ENCODE assay signal across 1 cellular context in the genomic region with DNA sequence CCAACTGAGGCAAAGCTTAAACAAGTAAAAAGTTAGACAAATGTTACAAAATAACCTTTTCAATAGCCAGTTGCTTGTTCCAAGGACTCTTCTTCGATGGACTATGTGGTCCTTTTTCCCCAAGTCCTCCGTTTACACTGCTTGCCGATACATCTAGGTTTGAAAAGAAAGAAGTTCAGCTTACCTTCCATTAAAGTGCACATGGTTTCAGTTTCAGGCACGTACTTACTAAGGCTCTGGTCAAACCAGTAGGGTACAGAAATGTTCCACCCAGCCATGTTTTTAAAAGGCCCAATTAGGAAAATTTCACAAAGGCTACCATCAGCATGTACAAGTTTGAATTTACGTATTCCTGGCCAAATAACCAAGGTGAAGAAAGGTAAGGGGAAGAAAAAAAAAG.
TF ChIP-seq lines count a peak whose summit lies in the region.

No MANE protein-coding gene starts in this region.

TF ChIP-seq in K562, 482 proteins besides CTCF, POLR2A, EP300 and RAD21 (continued from another document):
- TF ChIP-seq, protein P1, sequence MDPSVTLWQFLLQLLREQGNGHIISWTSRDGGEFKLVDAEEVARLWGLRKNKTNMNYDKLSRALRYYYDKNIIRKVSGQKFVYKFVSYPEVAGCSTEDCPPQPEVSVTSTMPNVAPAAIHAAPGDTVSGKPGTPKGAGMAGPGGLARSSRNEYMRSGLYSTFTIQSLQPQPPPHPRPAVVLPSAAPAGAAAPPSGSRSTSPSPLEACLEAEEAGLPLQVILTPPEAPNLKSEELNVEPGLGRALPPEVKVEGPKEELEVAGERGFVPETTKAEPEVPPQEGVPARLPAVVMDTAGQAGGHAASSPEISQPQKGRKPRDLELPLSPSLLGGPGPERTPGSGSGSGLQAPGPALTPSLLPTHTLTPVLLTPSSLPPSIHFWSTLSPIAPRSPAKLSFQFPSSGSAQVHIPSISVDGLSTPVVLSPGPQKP (CRISPR knock-in tag; IDR thresholded peaks at IDR 0.05), result no peak
- TF ChIP-seq KAT8 (IDR thresholded peaks at IDR 0.05; ENCODE audit: low read depth) (no peak), ZNF133 (CRISPR knock-in tag; IDR thresholded peaks at IDR 0.05) (no peak), RUNX1 (IDR thresholded peaks at IDR 0.05; ENCODE audit: low read depth) (no peak), ZNF431 (CRISPR knock-in tag; IDR thresholded peaks at IDR 0.05) (no peak), TCF7 (IDR thresholded peaks at IDR 0.05; ENCODE audit: borderline replicate concordance) (no peak), RBFOX2 (IDR thresholded peaks at IDR 0.05; ENCODE audit: low read depth, low read length) (peak; percentile 66), NCOA6 (IDR thresholded peaks at IDR 0.05) (no peak), U2AF1 (optimal IDR thresholded peaks at IDR 0.05; ENCODE audit: low read depth, low read length) (peak; percentile 62), ERF (CRISPR knock-in tag; IDR thresholded peaks at IDR 0.05) (no peak), ZNF764 (CRISPR knock-in tag; IDR thresholded peaks at IDR 0.05; ENCODE audit: low read depth) (no peak), FOXJ2 (tag; IDR thresholded peaks at IDR 0.05) (no peak), SIN3A (IDR thresholded peaks at IDR 0.05; ENCODE audit: borderline replicate concordance in 2 of 2, control insufficient read depth in 1 of 2, low read depth in 2 of 2, low read length in 2 of 2) (peak in 1 of 2 experiments; percentile 78; a peak in 1 of 4 replicates), SUPT5H (IDR thresholded peaks at IDR 0.05) (no peak; the same call in 1 of the 2 replicates), RBM15 (IDR thresholded peaks at IDR 0.05; ENCODE audit: insufficient read depth, low read length) (no peak), NEUROD1 (IDR thresholded peaks at IDR 0.05; ENCODE audit: borderline replicate concordance, low read depth, low read length, partially characterized antibody) (no peak), CBX2 (IDR thresholded peaks at IDR 0.05; ENCODE audit: insufficient read depth, low read length, poor library complexity, severe bottlenecking) (no peak), HNRNPH1 (optimal IDR thresholded peaks at IDR 0.05; ENCODE audit: low read depth, low read length) (no peak), JUNB (CRISPR knock-in tag; conservative IDR thresholded peaks at IDR 0.05) (no peak), PML (IDR thresholded peaks at IDR 0.05; ENCODE audit: low read length) (no peak; the same call in none of the 2 replicates), CBX3 (IDR thresholded peaks at IDR 0.05; ENCODE audit: borderline replicate concordance in 1 of 2, low read length in 2 of 2) (no peak), RBBP5 (IDR thresholded peaks at IDR 0.05; ENCODE audit: borderline replicate concordance, insufficient read depth, low read length, poor library complexity, severe bottlenecking) (no peak), TARDBP (IDR thresholded peaks at IDR 0.05) (no peak), RBM34 (IDR thresholded peaks at IDR 0.05; ENCODE audit: borderline replicate concordance, insufficient read depth, low read length) (no peak), POLR2H (tag; IDR thresholded peaks at IDR 0.05; ENCODE audit: low read depth) (peak; percentile 29; the same call in 1 of the 2 replicates), DDX20 (tag; IDR thresholded peaks at IDR 0.05; ENCODE audit: low read depth) (no peak), ZNF717 (CRISPR knock-in tag; IDR thresholded peaks at IDR 0.05) (no peak), POLR2AphosphoS5 (IDR thresholded peaks at IDR 0.05; ENCODE audit: control insufficient read depth, insufficient read depth, low read depth, low read length) (no peak), HMGN3 (IDR thresholded peaks at IDR 0.05; ENCODE audit: borderline replicate concordance, extremely low read depth, insufficient read length, low read depth, low read length) (no peak), KAT7 (CRISPR knock-in tag; IDR thresholded peaks at IDR 0.05; ENCODE audit: borderline replicate concordance) (0 out of 2 replicates have a peak, but pooled peaks have one; percentile 63), POLR2B (IDR thresholded peaks at IDR 0.05; ENCODE audit: low read depth, partially characterized antibody) (peak; percentile 30), DIDO1 (tag; IDR thresholded peaks at IDR 0.05; ENCODE audit: low read depth) (no peak), HNRNPL (IDR thresholded peaks at IDR 0.05; ENCODE audit: low read depth, low read length) (0 out of 2 replicates have a peak, but pooled peaks have one; percentile 21), DNMT1 (IDR thresholded peaks at IDR 0.05) (no peak), NELFE (IDR thresholded peaks at IDR 0.05; ENCODE audit: insufficient read depth, insufficient read length) (no peak), CBFA2T3 (IDR thresholded peaks at IDR 0.05) (no peak)
- TF ChIP-seq, protein P2, sequence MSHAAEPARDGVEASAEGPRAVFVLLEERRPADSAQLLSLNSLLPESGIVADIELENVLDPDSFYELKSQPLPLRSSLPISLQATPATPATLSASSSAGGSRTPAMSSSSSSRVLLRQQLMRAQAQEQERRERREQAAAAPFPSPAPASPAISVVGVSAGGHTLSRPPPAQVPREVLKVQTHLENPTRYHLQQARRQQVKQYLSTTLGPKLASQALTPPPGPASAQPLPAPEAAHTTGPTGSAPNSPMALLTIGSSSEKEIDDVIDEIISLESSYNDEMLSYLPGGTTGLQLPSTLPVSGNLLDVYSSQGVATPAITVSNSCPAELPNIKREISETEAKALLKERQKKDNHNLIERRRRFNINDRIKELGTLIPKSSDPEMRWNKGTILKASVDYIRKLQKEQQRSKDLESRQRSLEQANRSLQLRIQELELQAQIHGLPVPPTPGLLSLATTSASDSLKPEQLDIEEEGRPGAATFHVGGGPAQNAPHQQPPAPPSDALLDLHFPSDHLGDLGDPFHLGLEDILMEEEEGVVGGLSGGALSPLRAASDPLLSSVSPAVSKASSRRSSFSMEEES (CRISPR knock-in tag; IDR thresholded peaks at IDR 0.05), result no peak
- TF ChIP-seq, protein P3, sequence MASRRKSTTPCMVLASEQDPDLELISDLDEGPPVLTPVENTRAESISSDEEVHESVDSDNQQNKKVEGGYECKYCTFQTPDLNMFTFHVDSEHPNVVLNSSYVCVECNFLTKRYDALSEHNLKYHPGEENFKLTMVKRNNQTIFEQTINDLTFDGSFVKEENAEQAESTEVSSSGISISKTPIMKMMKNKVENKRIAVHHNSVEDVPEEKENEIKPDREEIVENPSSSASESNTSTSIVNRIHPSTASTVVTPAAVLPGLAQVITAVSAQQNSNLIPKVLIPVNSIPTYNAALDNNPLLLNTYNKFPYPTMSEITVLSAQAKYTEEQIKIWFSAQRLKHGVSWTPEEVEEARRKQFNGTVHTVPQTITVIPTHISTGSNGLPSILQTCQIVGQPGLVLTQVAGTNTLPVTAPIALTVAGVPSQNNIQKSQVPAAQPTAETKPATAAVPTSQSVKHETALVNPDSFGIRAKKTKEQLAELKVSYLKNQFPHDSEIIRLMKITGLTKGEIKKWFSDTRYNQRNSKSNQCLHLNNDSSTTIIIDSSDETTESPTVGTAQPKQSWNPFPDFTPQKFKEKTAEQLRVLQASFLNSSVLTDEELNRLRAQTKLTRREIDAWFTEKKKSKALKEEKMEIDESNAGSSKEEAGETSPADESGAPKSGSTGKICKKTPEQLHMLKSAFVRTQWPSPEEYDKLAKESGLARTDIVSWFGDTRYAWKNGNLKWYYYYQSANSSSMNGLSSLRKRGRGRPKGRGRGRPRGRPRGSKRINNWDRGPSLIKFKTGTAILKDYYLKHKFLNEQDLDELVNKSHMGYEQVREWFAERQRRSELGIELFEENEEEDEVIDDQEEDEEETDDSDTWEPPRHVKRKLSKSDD (conservative IDR thresholded peaks at IDR 0.05; ENCODE audit: low read length), result no peak
- TF ChIP-seq, protein P4, sequence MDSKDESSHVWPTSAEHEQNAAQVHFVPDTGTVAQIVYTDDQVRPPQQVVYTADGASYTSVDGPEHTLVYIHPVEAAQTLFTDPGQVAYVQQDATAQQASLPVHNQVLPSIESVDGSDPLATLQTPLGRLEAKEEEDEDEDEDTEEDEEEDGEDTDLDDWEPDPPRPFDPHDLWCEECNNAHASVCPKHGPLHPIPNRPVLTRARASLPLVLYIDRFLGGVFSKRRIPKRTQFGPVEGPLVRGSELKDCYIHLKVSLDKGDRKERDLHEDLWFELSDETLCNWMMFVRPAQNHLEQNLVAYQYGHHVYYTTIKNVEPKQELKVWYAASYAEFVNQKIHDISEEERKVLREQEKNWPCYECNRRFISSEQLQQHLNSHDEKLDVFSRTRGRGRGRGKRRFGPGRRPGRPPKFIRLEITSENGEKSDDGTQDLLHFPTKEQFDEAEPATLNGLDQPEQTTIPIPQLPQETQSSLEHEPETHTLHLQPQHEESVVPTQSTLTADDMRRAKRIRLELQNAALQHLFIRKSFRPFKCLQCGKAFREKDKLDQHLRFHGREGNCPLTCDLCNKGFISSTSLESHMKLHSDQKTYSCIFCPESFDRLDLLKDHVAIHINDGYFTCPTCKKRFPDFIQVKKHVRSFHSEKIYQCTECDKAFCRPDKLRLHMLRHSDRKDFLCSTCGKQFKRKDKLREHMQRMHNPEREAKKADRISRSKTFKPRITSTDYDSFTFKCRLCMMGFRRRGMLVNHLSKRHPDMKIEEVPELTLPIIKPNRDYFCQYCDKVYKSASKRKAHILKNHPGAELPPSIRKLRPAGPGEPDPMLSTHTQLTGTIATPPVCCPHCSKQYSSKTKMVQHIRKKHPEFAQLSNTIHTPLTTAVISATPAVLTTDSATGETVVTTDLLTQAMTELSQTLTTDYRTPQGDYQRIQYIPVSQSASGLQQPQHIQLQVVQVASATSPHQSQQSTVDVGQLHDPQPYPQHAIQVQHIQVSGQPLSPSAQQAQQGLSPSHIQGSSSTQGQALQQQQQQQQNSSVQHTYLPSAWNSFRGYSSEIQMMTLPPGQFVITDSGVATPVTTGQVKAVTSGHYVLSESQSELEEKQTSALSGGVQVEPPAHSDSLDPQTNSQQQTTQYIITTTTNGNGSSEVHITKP (IDR thresholded peaks at IDR 0.05; ENCODE audit: partially characterized antibody), result no peak
- TF ChIP-seq, protein P5, sequence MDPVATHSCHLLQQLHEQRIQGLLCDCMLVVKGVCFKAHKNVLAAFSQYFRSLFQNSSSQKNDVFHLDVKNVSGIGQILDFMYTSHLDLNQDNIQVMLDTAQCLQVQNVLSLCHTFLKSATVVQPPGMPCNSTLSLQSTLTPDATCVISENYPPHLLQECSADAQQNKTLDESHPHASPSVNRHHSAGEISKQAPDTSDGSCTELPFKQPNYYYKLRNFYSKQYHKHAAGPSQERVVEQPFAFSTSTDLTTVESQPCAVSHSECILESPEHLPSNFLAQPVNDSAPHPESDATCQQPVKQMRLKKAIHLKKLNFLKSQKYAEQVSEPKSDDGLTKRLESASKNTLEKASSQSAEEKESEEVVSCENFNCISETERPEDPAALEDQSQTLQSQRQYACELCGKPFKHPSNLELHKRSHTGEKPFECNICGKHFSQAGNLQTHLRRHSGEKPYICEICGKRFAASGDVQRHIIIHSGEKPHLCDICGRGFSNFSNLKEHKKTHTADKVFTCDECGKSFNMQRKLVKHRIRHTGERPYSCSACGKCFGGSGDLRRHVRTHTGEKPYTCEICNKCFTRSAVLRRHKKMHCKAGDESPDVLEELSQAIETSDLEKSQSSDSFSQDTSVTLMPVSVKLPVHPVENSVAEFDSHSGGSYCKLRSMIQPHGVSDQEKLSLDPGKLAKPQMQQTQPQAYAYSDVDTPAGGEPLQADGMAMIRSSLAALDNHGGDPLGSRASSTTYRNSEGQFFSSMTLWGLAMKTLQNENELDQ (CRISPR knock-in tag; IDR thresholded peaks at IDR 0.05; ENCODE audit: borderline replicate concordance), result no peak
- TF ChIP-seq, protein P6, sequence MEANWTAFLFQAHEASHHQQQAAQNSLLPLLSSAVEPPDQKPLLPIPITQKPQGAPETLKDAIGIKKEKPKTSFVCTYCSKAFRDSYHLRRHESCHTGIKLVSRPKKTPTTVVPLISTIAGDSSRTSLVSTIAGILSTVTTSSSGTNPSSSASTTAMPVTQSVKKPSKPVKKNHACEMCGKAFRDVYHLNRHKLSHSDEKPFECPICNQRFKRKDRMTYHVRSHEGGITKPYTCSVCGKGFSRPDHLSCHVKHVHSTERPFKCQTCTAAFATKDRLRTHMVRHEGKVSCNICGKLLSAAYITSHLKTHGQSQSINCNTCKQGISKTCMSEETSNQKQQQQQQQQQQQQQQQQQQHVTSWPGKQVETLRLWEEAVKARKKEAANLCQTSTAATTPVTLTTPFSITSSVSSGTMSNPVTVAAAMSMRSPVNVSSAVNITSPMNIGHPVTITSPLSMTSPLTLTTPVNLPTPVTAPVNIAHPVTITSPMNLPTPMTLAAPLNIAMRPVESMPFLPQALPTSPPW (CRISPR knock-in tag; IDR thresholded peaks at IDR 0.05), result no peak
- TF ChIP-seq, protein P7, sequence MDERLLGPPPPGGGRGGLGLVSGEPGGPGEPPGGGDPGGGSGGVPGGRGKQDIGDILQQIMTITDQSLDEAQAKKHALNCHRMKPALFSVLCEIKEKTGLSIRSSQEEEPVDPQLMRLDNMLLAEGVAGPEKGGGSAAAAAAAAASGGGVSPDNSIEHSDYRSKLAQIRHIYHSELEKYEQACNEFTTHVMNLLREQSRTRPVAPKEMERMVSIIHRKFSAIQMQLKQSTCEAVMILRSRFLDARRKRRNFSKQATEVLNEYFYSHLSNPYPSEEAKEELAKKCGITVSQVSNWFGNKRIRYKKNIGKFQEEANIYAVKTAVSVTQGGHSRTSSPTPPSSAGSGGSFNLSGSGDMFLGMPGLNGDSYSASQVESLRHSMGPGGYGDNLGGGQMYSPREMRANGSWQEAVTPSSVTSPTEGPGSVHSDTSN (CRISPR knock-in tag; IDR thresholded peaks at IDR 0.05; ENCODE audit: low read depth), result no peak
- TF ChIP-seq, protein P7 (tag; conservative IDR thresholded peaks at IDR 0.05; ENCODE audit: low read depth), result no peak
- TF ChIP-seq, protein P8, sequence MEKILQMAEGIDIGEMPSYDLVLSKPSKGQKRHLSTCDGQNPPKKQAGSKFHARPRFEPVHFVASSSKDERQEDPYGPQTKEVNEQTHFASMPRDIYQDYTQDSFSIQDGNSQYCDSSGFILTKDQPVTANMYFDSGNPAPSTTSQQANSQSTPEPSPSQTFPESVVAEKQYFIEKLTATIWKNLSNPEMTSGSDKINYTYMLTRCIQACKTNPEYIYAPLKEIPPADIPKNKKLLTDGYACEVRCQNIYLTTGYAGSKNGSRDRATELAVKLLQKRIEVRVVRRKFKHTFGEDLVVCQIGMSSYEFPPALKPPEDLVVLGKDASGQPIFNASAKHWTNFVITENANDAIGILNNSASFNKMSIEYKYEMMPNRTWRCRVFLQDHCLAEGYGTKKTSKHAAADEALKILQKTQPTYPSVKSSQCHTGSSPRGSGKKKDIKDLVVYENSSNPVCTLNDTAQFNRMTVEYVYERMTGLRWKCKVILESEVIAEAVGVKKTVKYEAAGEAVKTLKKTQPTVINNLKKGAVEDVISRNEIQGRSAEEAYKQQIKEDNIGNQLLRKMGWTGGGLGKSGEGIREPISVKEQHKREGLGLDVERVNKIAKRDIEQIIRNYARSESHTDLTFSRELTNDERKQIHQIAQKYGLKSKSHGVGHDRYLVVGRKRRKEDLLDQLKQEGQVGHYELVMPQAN (IDR thresholded peaks at IDR 0.05; ENCODE audit: borderline replicate concordance), result peak; percentile 63; the same call in 1 of the 2 replicates
